21 cellular contexts compared by ENCODE assay signal in genomic region chr7:102988088-102988487, GRCh38.
"Had no signal": no experiment of that assay in that cellular context is flagged by ENCODE, and none has a peak within 500 bp of the region (broad histone marks: within the 10 kb centered on the region; RNA-seq: fewer than 3 reads in every experiment).

No MANE protein-coding gene starts in this region.

- ATAC-seq: SK-N-SH treated with all-trans-retinoic acid at 6 μM for 48 hours had no signal

- H3K4me3 ChIP-seq: MG63, SJCRH30 had no signal

- H3K27me3 ChIP-seq: MG63, SJCRH30 had no signal

- DNase-seq: Karpas-422, KG1, MG63, NCI-H1092, NCI-H1105 treated with DMSO at 0.1 percent for 48 hours, NCI-H1417 treated with DMSO at 0.1 percent for 48 hours, NCI-H146, NCI-H1694 treated with DMSO at 0.1 percent for 48 hours, NCI-H1930, NCI-H2081, NCI-H2107, NCI-H226, NCI-H446, NCI-H510A, NCI-H524 treated with DMSO at 0.1 percent for 48 hours, NCI-H69, NCI-H774, SHP77, SJCRH30 had no signal

- H3K27ac ChIP-seq: RWPE1, SJCRH30 had no signal

- H3K9me3 ChIP-seq: SJCRH30 had no signal

- H3K36me3 ChIP-seq: MG63, SJCRH30 had no signal
